Comparison of ENCODE assay signal across 1 cellular context in genomic region chr5:133932441-133933168, GRCh38.
A peak's percentile ranks its signal among the peaks of the same experiment; 100 is the strongest.
TF ChIP-seq lines count a peak whose summit lies in the region.

No MANE protein-coding gene starts in this region.

TF ChIP-seq in K562, 482 proteins besides CTCF, POLR2A, EP300 and RAD21 (continued from another document and continues in another):
- TF ChIP-seq SMARCA5 (IDR thresholded peaks at IDR 0.05) (no peak), HMGN3 (IDR thresholded peaks at IDR 0.05; ENCODE audit: borderline replicate concordance, extremely low read depth, insufficient read length, low read depth, low read length) (peak; percentile 68), ZNF174 (CRISPR knock-in tag; IDR thresholded peaks at IDR 0.05) (no peak), ZNF274 (IDR thresholded peaks at IDR 0.05; ENCODE audit: borderline replicate concordance, low read depth, low read length) (peak; percentile 40; the same call in 1 of the 2 replicates), HDGF (IDR thresholded peaks at IDR 0.05) (0 out of 2 replicates have a peak, but pooled peaks have one; percentile 16), ZNF232 (CRISPR knock-in tag; IDR thresholded peaks at IDR 0.05) (no peak), NR1H2 (CRISPR knock-in tag; IDR thresholded peaks at IDR 0.05) (no peak), KDM1A (IDR thresholded peaks at IDR 0.05) (peak; percentile 52 to 64; a peak in 3 of 4 replicates), BRCA1 (IDR thresholded peaks at IDR 0.05) (no peak), BRCA1 (CRISPR knock-in tag; IDR thresholded peaks at IDR 0.05) (no peak), ZNF551 (CRISPR knock-in tag; IDR thresholded peaks at IDR 0.05) (no peak), FOXA3 (CRISPR knock-in tag; conservative IDR thresholded peaks at IDR 0.05 in 1 of 2, IDR thresholded peaks at IDR 0.05 in 1 of 2) (0 out of 4 replicates have a peak, but pooled peaks of 1 of the 2 experiments have one; percentile 20), TFE3 (CRISPR knock-in tag; IDR thresholded peaks at IDR 0.05) (no peak), ID3 (CRISPR knock-in tag; IDR thresholded peaks at IDR 0.05) (no peak), ID3 (tag; IDR thresholded peaks at IDR 0.05) (peak; percentile 83), CEBPB (tag; IDR thresholded peaks at IDR 0.05) (no peak), GATAD2B (IDR thresholded peaks at IDR 0.05; ENCODE audit: borderline replicate concordance) (peak; percentile 23; the same call in 1 of the 2 replicates), TOE1 (IDR thresholded peaks at IDR 0.05; ENCODE audit: borderline replicate concordance) (no peak), TOE1 (CRISPR knock-in tag; IDR thresholded peaks at IDR 0.05; ENCODE audit: borderline replicate concordance, low read depth) (no peak), SIRT6 (IDR thresholded peaks at IDR 0.05; ENCODE audit: low read depth, low read length) (no peak), SMARCC2 (IDR thresholded peaks at IDR 0.05; ENCODE audit: low read depth) (peak; percentile 89), MBD2 (IDR thresholded peaks at IDR 0.05; ENCODE audit: borderline replicate concordance, low read depth) (peak; percentile 79), RBBP5 (IDR thresholded peaks at IDR 0.05; ENCODE audit: borderline replicate concordance, insufficient read depth, low read length, poor library complexity, severe bottlenecking) (peak; percentile 88), NELFE (IDR thresholded peaks at IDR 0.05; ENCODE audit: insufficient read depth, insufficient read length) (no peak), E2F3 (CRISPR knock-in tag; IDR thresholded peaks at IDR 0.05) (no peak), ZNF316 (IDR thresholded peaks at IDR 0.05) (no peak), ZFP1 (CRISPR knock-in tag; IDR thresholded peaks at IDR 0.05) (no peak), ESRRA (IDR thresholded peaks at IDR 0.05; ENCODE audit: borderline replicate concordance, low read depth) (peak; percentile 83; the same call in 1 of the 2 replicates), ZNF324 (CRISPR knock-in tag; IDR thresholded peaks at IDR 0.05) (peak; percentile 47; the same call in 1 of the 2 replicates), ATF7 (IDR thresholded peaks at IDR 0.05) (peak; percentile 61; the same call in 1 of the 2 replicates), CREB3L1 (IDR thresholded peaks at IDR 0.05; ENCODE audit: borderline replicate concordance, low read depth) (no peak), KDM2B (CRISPR knock-in tag; IDR thresholded peaks at IDR 0.05) (no peak), TBL1XR1 (IDR thresholded peaks at IDR 0.05; ENCODE audit: low read length in 2 of 2) (peak; percentile 73 to 84; a peak in 3 of 4 replicates), ZBTB17 (CRISPR knock-in tag; IDR thresholded peaks at IDR 0.05) (peak; percentile 83), RCOR1 (IDR thresholded peaks at IDR 0.05; ENCODE audit: borderline replicate concordance in 1 of 2, low read depth in 2 of 2, low read length in 2 of 2) (peak; percentile 59 to 86; a peak in 3 of 4 replicates), ZNF740 (CRISPR knock-in tag; IDR thresholded peaks at IDR 0.05) (peak; percentile 50; the same call in 1 of the 2 replicates), ZNF740 (tag; IDR thresholded peaks at IDR 0.05) (no peak), POU5F1 (IDR thresholded peaks at IDR 0.05; ENCODE audit: borderline replicate concordance, low read depth, low read length, partially characterized antibody) (no peak), MTA1 (IDR thresholded peaks at IDR 0.05; ENCODE audit: borderline replicate concordance) (no peak), MTA3 (IDR thresholded peaks at IDR 0.05; ENCODE audit: borderline replicate concordance) (peak; percentile 94; the same call in 1 of the 2 replicates), NCOA4 (IDR thresholded peaks at IDR 0.05; ENCODE audit: partially characterized antibody) (no peak), SNIP1 (IDR thresholded peaks at IDR 0.05; ENCODE audit: low read depth) (no peak), ETV1 (tag; conservative IDR thresholded peaks at IDR 0.05; ENCODE audit: low read depth) (peak; percentile 78)
- TF ChIP-seq, protein P1, sequence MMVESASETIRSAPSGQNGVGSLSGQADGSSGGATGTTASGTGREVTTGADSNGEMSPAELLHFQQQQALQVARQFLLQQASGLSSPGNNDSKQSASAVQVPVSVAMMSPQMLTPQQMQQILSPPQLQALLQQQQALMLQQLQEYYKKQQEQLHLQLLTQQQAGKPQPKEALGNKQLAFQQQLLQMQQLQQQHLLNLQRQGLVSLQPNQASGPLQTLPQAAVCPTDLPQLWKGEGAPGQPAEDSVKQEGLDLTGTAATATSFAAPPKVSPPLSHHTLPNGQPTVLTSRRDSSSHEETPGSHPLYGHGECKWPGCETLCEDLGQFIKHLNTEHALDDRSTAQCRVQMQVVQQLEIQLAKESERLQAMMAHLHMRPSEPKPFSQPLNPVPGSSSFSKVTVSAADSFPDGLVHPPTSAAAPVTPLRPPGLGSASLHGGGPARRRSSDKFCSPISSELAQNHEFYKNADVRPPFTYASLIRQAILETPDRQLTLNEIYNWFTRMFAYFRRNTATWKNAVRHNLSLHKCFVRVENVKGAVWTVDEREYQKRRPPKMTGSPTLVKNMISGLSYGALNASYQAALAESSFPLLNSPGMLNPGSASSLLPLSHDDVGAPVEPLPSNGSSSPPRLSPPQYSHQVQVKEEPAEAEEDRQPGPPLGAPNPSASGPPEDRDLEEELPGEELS (CRISPR knock-in tag; IDR thresholded peaks at IDR 0.05; ENCODE audit: borderline replicate concordance) = no peak
- TF ChIP-seq, protein P2, sequence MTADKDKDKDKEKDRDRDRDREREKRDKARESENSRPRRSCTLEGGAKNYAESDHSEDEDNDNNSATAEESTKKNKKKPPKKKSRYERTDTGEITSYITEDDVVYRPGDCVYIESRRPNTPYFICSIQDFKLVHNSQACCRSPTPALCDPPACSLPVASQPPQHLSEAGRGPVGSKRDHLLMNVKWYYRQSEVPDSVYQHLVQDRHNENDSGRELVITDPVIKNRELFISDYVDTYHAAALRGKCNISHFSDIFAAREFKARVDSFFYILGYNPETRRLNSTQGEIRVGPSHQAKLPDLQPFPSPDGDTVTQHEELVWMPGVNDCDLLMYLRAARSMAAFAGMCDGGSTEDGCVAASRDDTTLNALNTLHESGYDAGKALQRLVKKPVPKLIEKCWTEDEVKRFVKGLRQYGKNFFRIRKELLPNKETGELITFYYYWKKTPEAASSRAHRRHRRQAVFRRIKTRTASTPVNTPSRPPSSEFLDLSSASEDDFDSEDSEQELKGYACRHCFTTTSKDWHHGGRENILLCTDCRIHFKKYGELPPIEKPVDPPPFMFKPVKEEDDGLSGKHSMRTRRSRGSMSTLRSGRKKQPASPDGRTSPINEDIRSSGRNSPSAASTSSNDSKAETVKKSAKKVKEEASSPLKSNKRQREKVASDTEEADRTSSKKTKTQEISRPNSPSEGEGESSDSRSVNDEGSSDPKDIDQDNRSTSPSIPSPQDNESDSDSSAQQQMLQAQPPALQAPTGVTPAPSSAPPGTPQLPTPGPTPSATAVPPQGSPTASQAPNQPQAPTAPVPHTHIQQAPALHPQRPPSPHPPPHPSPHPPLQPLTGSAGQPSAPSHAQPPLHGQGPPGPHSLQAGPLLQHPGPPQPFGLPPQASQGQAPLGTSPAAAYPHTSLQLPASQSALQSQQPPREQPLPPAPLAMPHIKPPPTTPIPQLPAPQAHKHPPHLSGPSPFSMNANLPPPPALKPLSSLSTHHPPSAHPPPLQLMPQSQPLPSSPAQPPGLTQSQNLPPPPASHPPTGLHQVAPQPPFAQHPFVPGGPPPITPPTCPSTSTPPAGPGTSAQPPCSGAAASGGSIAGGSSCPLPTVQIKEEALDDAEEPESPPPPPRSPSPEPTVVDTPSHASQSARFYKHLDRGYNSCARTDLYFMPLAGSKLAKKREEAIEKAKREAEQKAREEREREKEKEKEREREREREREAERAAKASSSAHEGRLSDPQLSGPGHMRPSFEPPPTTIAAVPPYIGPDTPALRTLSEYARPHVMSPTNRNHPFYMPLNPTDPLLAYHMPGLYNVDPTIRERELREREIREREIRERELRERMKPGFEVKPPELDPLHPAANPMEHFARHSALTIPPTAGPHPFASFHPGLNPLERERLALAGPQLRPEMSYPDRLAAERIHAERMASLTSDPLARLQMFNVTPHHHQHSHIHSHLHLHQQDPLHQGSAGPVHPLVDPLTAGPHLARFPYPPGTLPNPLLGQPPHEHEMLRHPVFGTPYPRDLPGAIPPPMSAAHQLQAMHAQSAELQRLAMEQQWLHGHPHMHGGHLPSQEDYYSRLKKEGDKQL (CRISPR knock-in tag; IDR thresholded peaks at IDR 0.05; ENCODE audit: borderline replicate concordance) = no peak
- TF ChIP-seq, protein P3, sequence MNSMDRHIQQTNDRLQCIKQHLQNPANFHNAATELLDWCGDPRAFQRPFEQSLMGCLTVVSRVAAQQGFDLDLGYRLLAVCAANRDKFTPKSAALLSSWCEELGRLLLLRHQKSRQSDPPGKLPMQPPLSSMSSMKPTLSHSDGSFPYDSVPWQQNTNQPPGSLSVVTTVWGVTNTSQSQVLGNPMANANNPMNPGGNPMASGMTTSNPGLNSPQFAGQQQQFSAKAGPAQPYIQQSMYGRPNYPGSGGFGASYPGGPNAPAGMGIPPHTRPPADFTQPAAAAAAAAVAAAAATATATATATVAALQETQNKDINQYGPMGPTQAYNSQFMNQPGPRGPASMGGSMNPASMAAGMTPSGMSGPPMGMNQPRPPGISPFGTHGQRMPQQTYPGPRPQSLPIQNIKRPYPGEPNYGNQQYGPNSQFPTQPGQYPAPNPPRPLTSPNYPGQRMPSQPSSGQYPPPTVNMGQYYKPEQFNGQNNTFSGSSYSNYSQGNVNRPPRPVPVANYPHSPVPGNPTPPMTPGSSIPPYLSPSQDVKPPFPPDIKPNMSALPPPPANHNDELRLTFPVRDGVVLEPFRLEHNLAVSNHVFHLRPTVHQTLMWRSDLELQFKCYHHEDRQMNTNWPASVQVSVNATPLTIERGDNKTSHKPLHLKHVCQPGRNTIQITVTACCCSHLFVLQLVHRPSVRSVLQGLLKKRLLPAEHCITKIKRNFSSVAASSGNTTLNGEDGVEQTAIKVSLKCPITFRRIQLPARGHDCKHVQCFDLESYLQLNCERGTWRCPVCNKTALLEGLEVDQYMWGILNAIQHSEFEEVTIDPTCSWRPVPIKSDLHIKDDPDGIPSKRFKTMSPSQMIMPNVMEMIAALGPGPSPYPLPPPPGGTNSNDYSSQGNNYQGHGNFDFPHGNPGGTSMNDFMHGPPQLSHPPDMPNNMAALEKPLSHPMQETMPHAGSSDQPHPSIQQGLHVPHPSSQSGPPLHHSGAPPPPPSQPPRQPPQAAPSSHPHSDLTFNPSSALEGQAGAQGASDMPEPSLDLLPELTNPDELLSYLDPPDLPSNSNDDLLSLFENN (IDR thresholded peaks at IDR 0.05; ENCODE audit: low read depth in 2 of 2, low read length in 2 of 2) = peak in 1 of 2 experiments; percentile 94; a peak in 2 of 4 replicates
- TF ChIP-seq, protein P4, sequence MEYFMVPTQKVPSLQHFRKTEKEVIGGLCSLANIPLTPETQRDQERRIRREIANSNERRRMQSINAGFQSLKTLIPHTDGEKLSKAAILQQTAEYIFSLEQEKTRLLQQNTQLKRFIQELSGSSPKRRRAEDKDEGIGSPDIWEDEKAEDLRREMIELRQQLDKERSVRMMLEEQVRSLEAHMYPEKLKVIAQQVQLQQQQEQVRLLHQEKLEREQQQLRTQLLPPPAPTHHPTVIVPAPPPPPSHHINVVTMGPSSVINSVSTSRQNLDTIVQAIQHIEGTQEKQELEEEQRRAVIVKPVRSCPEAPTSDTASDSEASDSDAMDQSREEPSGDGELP (CRISPR knock-in tag; IDR thresholded peaks at IDR 0.05; ENCODE audit: borderline replicate concordance) = peak; percentile 80; the same call in 1 of the 2 replicates
- TF ChIP-seq, protein P5, sequence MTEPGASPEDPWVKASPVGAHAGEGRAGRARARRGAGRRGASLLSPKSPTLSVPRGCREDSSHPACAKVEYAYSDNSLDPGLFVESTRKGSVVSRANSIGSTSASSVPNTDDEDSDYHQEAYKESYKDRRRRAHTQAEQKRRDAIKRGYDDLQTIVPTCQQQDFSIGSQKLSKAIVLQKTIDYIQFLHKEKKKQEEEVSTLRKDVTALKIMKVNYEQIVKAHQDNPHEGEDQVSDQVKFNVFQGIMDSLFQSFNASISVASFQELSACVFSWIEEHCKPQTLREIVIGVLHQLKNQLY (CRISPR knock-in tag; conservative IDR thresholded peaks at IDR 0.05) = no peak
